In genomic region chr17:81821603-81822311, GRCh38 we compare ENCODE assay signal across 1 cellular context.
A peak's percentile ranks its signal among the peaks of the same experiment; 100 is the strongest.
TF ChIP-seq lines count a peak whose summit lies in the region.

No MANE protein-coding gene starts in this region.

TF ChIP-seq in K562, 482 proteins besides CTCF, POLR2A, EP300 and RAD21 (continued from another document and continues in another):
- TF ChIP-seq TGIF2 (CRISPR knock-in tag; IDR thresholded peaks at IDR 0.05) (no peak), CBFA2T3 (IDR thresholded peaks at IDR 0.05) (no peak; the same call in 1 of the 2 replicates), SMAD3 (CRISPR knock-in tag; conservative IDR thresholded peaks at IDR 0.05) (no peak; the same call in 1 of the 2 replicates), ZNF79 (CRISPR knock-in tag; IDR thresholded peaks at IDR 0.05; ENCODE audit: low read depth) (no peak), ZFP36 (IDR thresholded peaks at IDR 0.05; ENCODE audit: low read depth, low read length, partially characterized antibody) (peak; percentile 75), ZNF830 (CRISPR knock-in tag; IDR thresholded peaks at IDR 0.05) (peak; percentile 91; the same call in 1 of the 2 replicates), ZNF699 (CRISPR knock-in tag; IDR thresholded peaks at IDR 0.05; ENCODE audit: insufficient replicate concordance) (no peak), SIN3B (IDR thresholded peaks at IDR 0.05; ENCODE audit: low read depth) (no peak), ZNF589 (CRISPR knock-in tag; IDR thresholded peaks at IDR 0.05; ENCODE audit: low read depth) (peak; percentile 93), CHCHD3 (CRISPR knock-in tag; IDR thresholded peaks at IDR 0.05) (no peak), STAT5A (IDR thresholded peaks at IDR 0.05; ENCODE audit: borderline replicate concordance, low read length) (peak; percentile 93), TRIM24 (IDR thresholded peaks at IDR 0.05) (peak in 1 of 2 experiments; percentile 27; a peak in 1 of 4 replicates), KDM1A (IDR thresholded peaks at IDR 0.05) (0 out of 4 replicates have a peak, but pooled peaks of 1 of the 2 experiments have one; percentile 7), SAFB (IDR thresholded peaks at IDR 0.05; ENCODE audit: borderline replicate concordance, low read depth, low read length) (no peak), NFE2 (IDR thresholded peaks at IDR 0.05; ENCODE audit: low read depth) (no peak), NFIC (IDR thresholded peaks at IDR 0.05) (no peak), SPI1 (IDR thresholded peaks at IDR 0.05; ENCODE audit: borderline replicate concordance, low read depth, low read length) (peak; percentile 49; the same call in 1 of the 2 replicates), PHTF2 (CRISPR knock-in tag; IDR thresholded peaks at IDR 0.05) (no peak), HBP1 (CRISPR knock-in tag; IDR thresholded peaks at IDR 0.05) (no peak; the same call in 1 of the 2 replicates), ZBTB17 (CRISPR knock-in tag; IDR thresholded peaks at IDR 0.05) (peak; percentile 60), POLR2AphosphoS5 (IDR thresholded peaks at IDR 0.05; ENCODE audit: control insufficient read depth, insufficient read depth, low read depth, low read length) (no peak), MAZ (CRISPR knock-in tag; conservative IDR thresholded peaks at IDR 0.05 in 1 of 2, IDR thresholded peaks at IDR 0.05 in 1 of 2) (peak; percentile 77 to 97), MEIS2 (IDR thresholded peaks at IDR 0.05; ENCODE audit: partially characterized antibody) (no peak), ZNF146 (CRISPR knock-in tag; IDR thresholded peaks at IDR 0.05; ENCODE audit: unreplicated experiment) (no peak), ETS2 (tag; IDR thresholded peaks at IDR 0.05; ENCODE audit: borderline replicate concordance, poor library complexity, severe bottlenecking) (no peak), SP2 (IDR thresholded peaks at IDR 0.05; ENCODE audit: extremely low read depth, low read depth, low read length, poor library complexity, severe bottlenecking) (no peak), ZNF75A (CRISPR knock-in tag; IDR thresholded peaks at IDR 0.05) (no peak), PCBP2 (IDR thresholded peaks at IDR 0.05; ENCODE audit: low read depth, low read length, poor library complexity, severe bottlenecking) (no peak), ZBTB9 (CRISPR knock-in tag; IDR thresholded peaks at IDR 0.05) (peak; percentile 73; the same call in 1 of the 2 replicates), MITF (IDR thresholded peaks at IDR 0.05) (no peak), CAMTA2 (CRISPR knock-in tag; conservative IDR thresholded peaks at IDR 0.05) (no peak), PRPF4 (IDR thresholded peaks at IDR 0.05; ENCODE audit: insufficient read depth, low read depth, low read length, poor library complexity, severe bottlenecking) (no peak), ARHGAP35 (IDR thresholded peaks at IDR 0.05; ENCODE audit: partially characterized antibody) (no peak), CEBPB (tag; IDR thresholded peaks at IDR 0.05) (no peak), ZNF354B (CRISPR knock-in tag; IDR thresholded peaks at IDR 0.05) (no peak), ZBTB7A (IDR thresholded peaks at IDR 0.05; ENCODE audit: borderline replicate concordance, control insufficient read depth, low read depth, low read length) (no peak), ZNF766 (CRISPR knock-in tag; conservative IDR thresholded peaks at IDR 0.05) (peak; percentile 41; the same call in 1 of the 2 replicates), ZNF407 (IDR thresholded peaks at IDR 0.05; ENCODE audit: low read depth) (no peak), POLR2AphosphoS2 (IDR thresholded peaks at IDR 0.05; ENCODE audit: low read length) (no peak), ARNT (IDR thresholded peaks at IDR 0.05) (0 out of 4 replicates have a peak, but pooled peaks of 1 of the 2 experiments have one; percentile 56)
- TF ChIP-seq, protein P1, sequence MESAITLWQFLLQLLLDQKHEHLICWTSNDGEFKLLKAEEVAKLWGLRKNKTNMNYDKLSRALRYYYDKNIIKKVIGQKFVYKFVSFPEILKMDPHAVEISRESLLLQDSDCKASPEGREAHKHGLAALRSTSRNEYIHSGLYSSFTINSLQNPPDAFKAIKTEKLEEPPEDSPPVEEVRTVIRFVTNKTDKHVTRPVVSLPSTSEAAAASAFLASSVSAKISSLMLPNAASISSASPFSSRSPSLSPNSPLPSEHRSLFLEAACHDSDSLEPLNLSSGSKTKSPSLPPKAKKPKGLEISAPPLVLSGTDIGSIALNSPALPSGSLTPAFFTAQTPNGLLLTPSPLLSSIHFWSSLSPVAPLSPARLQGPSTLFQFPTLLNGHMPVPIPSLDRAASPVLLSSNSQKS (CRISPR knock-in tag; IDR thresholded peaks at IDR 0.05): no peak
